In genomic region chr19:46599716-46600392, GRCh38 we compare ENCODE assay signal across 1 cellular context.
TF ChIP-seq lines count a peak whose summit lies in the region.

No MANE protein-coding gene starts in this region.

TF ChIP-seq in GM23338, 12 proteins besides CTCF, POLR2A, EP300 and RAD21 (continued from another document):
- TF ChIP-seq, protein P1, sequence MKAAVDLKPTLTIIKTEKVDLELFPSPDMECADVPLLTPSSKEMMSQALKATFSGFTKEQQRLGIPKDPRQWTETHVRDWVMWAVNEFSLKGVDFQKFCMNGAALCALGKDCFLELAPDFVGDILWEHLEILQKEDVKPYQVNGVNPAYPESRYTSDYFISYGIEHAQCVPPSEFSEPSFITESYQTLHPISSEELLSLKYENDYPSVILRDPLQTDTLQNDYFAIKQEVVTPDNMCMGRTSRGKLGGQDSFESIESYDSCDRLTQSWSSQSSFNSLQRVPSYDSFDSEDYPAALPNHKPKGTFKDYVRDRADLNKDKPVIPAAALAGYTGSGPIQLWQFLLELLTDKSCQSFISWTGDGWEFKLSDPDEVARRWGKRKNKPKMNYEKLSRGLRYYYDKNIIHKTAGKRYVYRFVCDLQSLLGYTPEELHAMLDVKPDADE (IDR thresholded peaks at IDR 0.05) = no peak
- no peak for TF ChIP-seq ZNF331 (CRISPR knock-in tag; IDR thresholded peaks at IDR 0.05; ENCODE audit: low read depth)
- TF ChIP-seq CREB1 (CRISPR knock-in tag; IDR thresholded peaks at IDR 0.05; ENCODE audit: low read depth) = no peak
